ENCODE assay signal across 8 cellular contexts in genomic region chrX:101799387-101799786, GRCh38.
DNase-seq lines count a peak whose midpoint lies in the region; ATAC-seq and TF ChIP-seq lines count a peak whose summit lies in the region.

No MANE protein-coding gene starts in this region.

- H3K4me3 Mint-ChIP-seq in MCF 10A (ENCODE audit: unreplicated experiment): no peak overlapping the region

- peaks cover 27% of the 10 kb centered on the region for H3K27me3 Mint-ChIP-seq in MCF 10A (ENCODE audit: insufficient read depth, unreplicated experiment)

- POLR2A ChIA-PET in MCF 10A (lab: Yijun Ruan, JAX): no interaction called here

- no peaks in the 10 kb centered on the region for H3K36me3 Mint-ChIP-seq in MCF 10A (ENCODE audit: insufficient read depth, unreplicated experiment)

- H3K27ac Mint-ChIP-seq in MCF 10A (ENCODE audit: low read depth, unreplicated experiment): no peak overlapping the region

- H3K4me1 Mint-ChIP-seq in MCF 10A (ENCODE audit: insufficient read depth, unreplicated experiment): no peaks in the 10 kb centered on the region

- no TSS peak for BruUV-seq in MCF 10A (replicated peaks; lab: Mats Ljungman, UMichigan)

- CTCF ChIA-PET in MCF 10A (lab: Yijun Ruan, JAX): interaction anchor here (0.9 to 1.0 kb wide), 3 partner anchors 12 to 382 kb away, joined by 3 to 5 read pairs (median 4); no protein-coding TSS in a partner anchor

- no peaks in the 10 kb centered on the region for H3K9me3 Mint-ChIP-seq in MCF 10A (ENCODE audit: unreplicated experiment)

- peak; percentile 63 for TF ChIP-seq CTCF in AG09319 (IDR thresholded peaks at IDR 0.05; ENCODE audit: low read depth, low read length)
- peak; percentile 54 for TF ChIP-seq CTCF in VCaP (conservative IDR thresholded peaks at IDR 0.05)
- TF ChIP-seq CTCF in MCF 10A (IDR thresholded peaks at IDR 0.05; ENCODE audit: unreplicated experiment): peak; percentile 66

- ATAC-seq in GM18909 (IDR thresholded peaks at IDR 0.05; ENCODE audit: poor library complexity, unreplicated experiment) (peak; percentile 99), HG03139 (IDR thresholded peaks at IDR 0.05; ENCODE audit: unreplicated experiment) (peak; percentile 100)

- DNase-seq in AG09319 (ENCODE audit: extremely low read depth, low read depth) (peak; percentile 69), NCI-H2196 (lab: John Stamatoyannopoulos, UW; ENCODE audit: unreplicated experiment) (peak; percentile 81), MCF 10A (ENCODE audit: unreplicated experiment) (peak; percentile 91), iPS-NIHi11 (ENCODE audit: low spot score) (peak; percentile 74)
- peak; percentile 59 to 93 (median 60) for DNase-seq in stimulated activated CD4-positive, alpha-beta T cell treated with anti-CD3 and anti-CD28 coated beads, Interleukin-12 subunit alpha, Interleukin-12 subunit beta, amount 100 ng/mL, for 48 hours (ENCODE audit: low read depth in 2 of 3, low spot score in 1 of 3)

- intact Hi-C loops in MCF 10A (cut with micrococcal nuclease): loop anchor here (2.0 to 5.0 kb wide), 3 partner anchors 202 to 385 kb away; no protein-coding TSS in a partner anchor

- H3K27ac ChIP-seq in VCaP: no peak overlapping the region
